ENCODE assay signal across 13 cellular contexts in genomic region chr12:123808167-123808566, GRCh38. TPM values are rescaled to one million over a fixed set of nuclear protein-coding genes. Genes with fewer than 3 reads are reported as not detected.
A peak's percentile ranks its signal among the peaks of the same experiment; 100 is the strongest.
DNase-seq lines count a peak whose midpoint lies in the region; ATAC-seq and TF ChIP-seq lines count a peak whose summit lies in the region.
"Had no signal": no experiment of that assay in that cellular context is flagged by ENCODE, and none has a peak within 500 bp of the region (broad histone marks: within the 10 kb centered on the region; RNA-seq: fewer than 3 reads in every experiment).

No MANE protein-coding gene starts in this region.

- H3K9me3 ChIP-seq in CD4-positive, alpha-beta memory T cell (ENCODE audit: control insufficient read depth in 1 of 2, low read length in 2 of 2), result no peaks in the 10 kb centered on the region
- H3K9me3 ChIP-seq: thoracic aorta had no signal

- H3K4me3 Mint-ChIP-seq in CD4-positive, alpha-beta memory T cell, result no peak overlapping the region

- no peaks in the 10 kb centered on the region for H3K36me3 ChIP-seq in CD4-positive, alpha-beta memory T cell (ENCODE audit: insufficient read depth, low read length)
- H3K36me3 ChIP-seq: thoracic aorta had no signal

- no peak overlapping the region for H3K4me3 ChIP-seq in cardiac fibroblast (replicated peaks in 1 of 2; ENCODE audit: low read depth in 2 of 2, low read length in 2 of 2)
- no peak overlapping the region for H3K4me3 ChIP-seq in CD4-positive, alpha-beta memory T cell (ENCODE audit: low read length in 2 of 2)
- H3K4me3 ChIP-seq: skin epidermis, thoracic aorta had no signal

- CTCF ChIA-PET in CD4-positive, alpha-beta memory T cell (lab: Charles Lee; ENCODE audit: partially characterized antibody), result no interaction called here

- peaks cover 8 to 30% of the 10 kb centered on the region in 2 donors for H3K27me3 Mint-ChIP-seq in CD4-positive, alpha-beta memory T cell

- ATAC-seq in HG02970 (IDR thresholded peaks at IDR 0.05; ENCODE audit: low FRiP score, unreplicated experiment), result no peak

- POLR2A ChIA-PET in CD4-positive, alpha-beta memory T cell (lab: Charles Lee; ENCODE audit: partially characterized antibody), result no interaction called here

- TF ChIP-seq CTCF in cardiac fibroblast (IDR thresholded peaks at IDR 0.05; ENCODE audit: low read depth, low read length), result peak; percentile 45

- intact Hi-C loops in CD4-positive, alpha-beta memory T cell (cut with micrococcal nuclease), result no loop called here

- H3K9me3 Mint-ChIP-seq in CD4-positive, alpha-beta memory T cell, result peaks cover 0 to 2% (median 0%) of the 10 kb centered on the region in 8 donors

- H3K27ac Mint-ChIP-seq in CD4-positive, alpha-beta memory T cell, result no peak overlapping the region

- H3K4me1 Mint-ChIP-seq in CD4-positive, alpha-beta memory T cell, result peaks cover 0 to 2% (median under 1%) of the 10 kb centered on the region in 4 donors

- H3K4me1 ChIP-seq in CD4-positive, alpha-beta memory T cell (ENCODE audit: insufficient read depth, low read length), result no peaks in the 10 kb centered on the region

- no peaks in the 10 kb centered on the region for H3K27me3 ChIP-seq in CD4-positive, alpha-beta memory T cell (ENCODE audit: insufficient read depth, low read length)

- no peak overlapping the region for H3K27ac ChIP-seq in CD4-positive, alpha-beta memory T cell (ENCODE audit: low read depth, low read length)
- H3K27ac ChIP-seq: skin epidermis, thoracic aorta had no signal

- no peaks in the 10 kb centered on the region for H3K36me3 Mint-ChIP-seq in CD4-positive, alpha-beta memory T cell

- DNase-seq in ELR (ENCODE audit: low read depth), result peak; percentile 33
- DNase-seq in LHCN-M2 (ENCODE audit: low read depth), result peak; percentile 8
- peak; percentile 13 to 22 for DNase-seq in cardiac fibroblast (ENCODE audit: low read depth in 2 of 2)
- peak; percentile 15 for DNase-seq in myocyte (ENCODE audit: low read depth)
- DNase-seq in NCI-H1092 treated with DMSO at 0.1 percent for 48 hours (lab: John Stamatoyannopoulos, UW), result no peak
- no peak for DNase-seq in CD4-positive, alpha-beta memory T cell
- no peak for DNase-seq in T-helper 2 cell
- DNase-seq: activated CD4-positive, alpha-beta T cell treated with anti-CD3 and anti-CD28 coated beads for 48 hours; aorta; NCI-H446 treated with DMSO at 0.1 percent for 48 hours had no signal

RNA-seq across cellular contexts. Expression of gene DNAH10, which starts 46.1 kb away (rescaled TPM):
- total RNA-seq in LHCN-M2 (2014; rRNA removed), result under 0.01 TPM in 1 of 2 replicates, not detected in the other
- 0.09 TPM for polyA plus RNA-seq in LHCN-M2 (2012)
- total RNA-seq in myocyte, result 0.16 and 0.36 TPM in 2 replicates
- 0.50 TPM for polyA plus RNA-seq in myocyte (2012)
- under 1 TPM; 0.06 to 0.08 TPM for total RNA-seq in CD4-positive, alpha-beta memory T cell
- under 1 TPM in 1 of 2 donors, not detected in 1; 0.06 TPM for polyA plus RNA-seq in CD4-positive, alpha-beta memory T cell

Comparison
In these comparisons a context has a peak if more than half of its experiments do, and no peak if none do; other contexts are left out.
1. DNase-seq: peak in ELR (single experiment), LHCN-M2 (single experiment), cardiac fibroblast (2 of 2) and myocyte (single experiment); none in NCI-H1092 treated with DMSO at 0.1 percent for 48 hours (single experiment), CD4-positive, alpha-beta memory T cell (0 of 5) and T-helper 2 cell (0 of 5).